In the genomic region with DNA sequence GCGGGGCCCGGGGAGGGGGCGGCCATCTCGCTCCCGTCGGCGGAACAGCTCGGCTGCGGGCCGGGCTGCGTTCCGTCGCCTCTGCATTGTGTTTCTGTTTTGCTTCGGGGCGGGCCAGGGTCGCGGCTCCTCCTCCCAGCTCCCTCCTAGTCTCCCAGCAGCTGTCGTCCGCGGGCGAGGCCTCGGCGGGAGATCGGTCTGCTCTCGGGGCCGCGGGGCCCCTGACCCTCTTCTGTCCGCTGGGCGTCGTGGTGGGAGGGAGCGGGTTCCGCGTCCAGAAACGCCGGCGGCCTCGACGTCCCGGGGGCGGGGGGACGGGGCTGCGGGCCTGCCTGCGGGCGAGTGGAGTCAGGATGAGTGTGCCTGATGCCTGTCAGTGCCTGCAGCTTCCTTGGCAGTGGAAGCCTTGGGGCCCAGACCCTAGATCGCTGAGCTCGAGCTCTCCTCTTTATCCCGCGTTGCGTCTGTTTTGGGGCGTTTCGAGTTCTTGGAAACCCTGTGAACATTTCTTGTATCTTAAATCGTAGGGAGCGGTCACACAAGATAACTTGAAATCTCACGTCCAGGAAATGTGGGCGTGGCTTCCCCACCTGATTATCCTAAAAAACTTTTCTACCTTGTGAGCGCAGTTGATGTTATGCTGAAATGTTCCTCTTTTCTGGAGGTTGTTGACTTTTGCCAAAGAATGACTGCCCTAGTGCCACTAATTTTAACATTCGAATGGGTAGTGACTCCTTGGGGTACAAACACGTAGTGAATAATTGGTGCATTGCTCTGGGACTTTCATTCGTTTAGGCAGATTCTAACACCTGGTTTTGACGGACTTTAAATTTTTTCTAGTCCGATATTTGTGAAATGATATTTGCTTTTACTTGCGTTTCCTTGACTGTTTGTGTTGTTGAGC, we compare ENCODE assay signal across 8 cellular contexts. TPM values are rescaled to one million over a fixed set of nuclear protein-coding genes. Genes with fewer than 3 reads are reported as not detected.
DNase-seq lines count a peak whose midpoint lies in the region; ATAC-seq and TF ChIP-seq lines count a peak whose summit lies in the region.

No MANE protein-coding gene starts in this region.

- peak overlapping the region; percentile 97 for H3K27ac ChIP-seq in neutrophil

- H3K4me3 ChIP-seq in neutrophil (ENCODE audit: low read depth in 1 of 2, low read length in 1 of 2): peak overlapping the region; percentile 79 to 90

- peak; percentile 20 for TF ChIP-seq CTCF in neutrophil (IDR thresholded peaks at IDR 0.05)

- H3K27me3 Mint-ChIP-seq in activated T-helper 2 cell treated with anti-CD3 and anti-CD28 coated beads, Interferon-gamma antibody, Interleukin-2, Interleukin-4, amounts not matched to agents 10 μg/mL and 5 μg/mL and 100 μg/mL, durations not matched to agents 14 hours and 24 hours and 36 hours (ENCODE audit: low read depth): no peaks in the 10 kb centered on the region

- peaks cover 29% of the 10 kb centered on the region for H3K36me3 Mint-ChIP-seq in activated T-helper 2 cell treated with anti-CD3 and anti-CD28 coated beads, Interferon-gamma antibody, Interleukin-2, Interleukin-4, amounts not matched to agents 10 μg/mL and 5 μg/mL and 100 μg/mL, durations not matched to agents 14 hours and 24 hours and 36 hours (ENCODE audit: low read depth)

- ATAC-seq in GM19023 (IDR thresholded peaks at IDR 0.05; ENCODE audit: unreplicated experiment) (peak; percentile 50), HG03342 (IDR thresholded peaks at IDR 0.05; ENCODE audit: unreplicated experiment) (peak; percentile 49)

- no peaks in the 10 kb centered on the region for H3K9me3 ChIP-seq in neutrophil

- no peaks in the 10 kb centered on the region for H3K9me3 Mint-ChIP-seq in activated T-helper 2 cell treated with anti-CD3 and anti-CD28 coated beads, Interferon-gamma antibody, Interleukin-2, Interleukin-4, amounts not matched to agents 10 μg/mL and 5 μg/mL and 100 μg/mL, durations not matched to agents 14 hours and 24 hours and 36 hours

- peaks cover 33 to 43% of the 10 kb centered on the region in 2 experiments for H3K4me1 ChIP-seq in neutrophil (ENCODE audit: control insufficient read depth in 1 of 2, insufficient read depth in 1 of 2, low read depth in 1 of 2, low read length in 1 of 2)

- H3K27me3 ChIP-seq in neutrophil: no peaks in the 10 kb centered on the region

- H3K4me1 Mint-ChIP-seq in activated T-helper 2 cell treated with anti-CD3 and anti-CD28 coated beads, Interferon-gamma antibody, Interleukin-2, Interleukin-4, amounts not matched to agents 10 μg/mL and 5 μg/mL and 100 μg/mL, durations not matched to agents 14 hours and 24 hours and 36 hours (ENCODE audit: low read depth): peaks cover 25% of the 10 kb centered on the region

- peak; percentile 87 for DNase-seq in COLO668 (lab: John Stamatoyannopoulos, UW; ENCODE audit: unreplicated experiment)
- DNase-seq in NCI-H526 (lab: John Stamatoyannopoulos, UW): peak; percentile 65 to 89
- no peak for DNase-seq in activated T-helper 2 cell treated with anti-CD3 and anti-CD28 coated beads, Interferon-gamma antibody, Interleukin-2, Interleukin-4, amounts not matched to agents 10 μg/mL and 5 μg/mL and 100 μg/mL, durations not matched to agents 14 hours and 24 hours and 36 hours (ENCODE audit: low spot score)
- peak; percentile 73 for DNase-seq in globus pallidus (ENCODE audit: low spot score)
- no peak for DNase-seq in cortex of kidney (lab: John Stamatoyannopoulos, UW)

- peaks cover 12% of the 10 kb centered on the region for H3K36me3 ChIP-seq in neutrophil

- H3K27ac Mint-ChIP-seq in activated T-helper 2 cell treated with anti-CD3 and anti-CD28 coated beads, Interferon-gamma antibody, Interleukin-2, Interleukin-4, amounts not matched to agents 10 μg/mL and 5 μg/mL and 100 μg/mL, durations not matched to agents 14 hours and 24 hours and 36 hours: peak overlapping the region; percentile 92

- intact Hi-C loops in activated T-helper 2 cell treated with anti-CD3 and anti-CD28 coated beads, Interferon-gamma antibody, Interleukin-2, Interleukin-4, amounts not matched to agents 10 μg/mL and 5 μg/mL and 100 μg/mL, durations not matched to agents 14 hours and 24 hours and 36 hours (cut with micrococcal nuclease): loop anchor here (1.0 to 2.0 kb wide), 6 partner anchors 10 to 260 kb away; a partner anchor contains a TSS

- peak overlapping the region; percentile 91 for H3K4me3 Mint-ChIP-seq in activated T-helper 2 cell treated with anti-CD3 and anti-CD28 coated beads, Interferon-gamma antibody, Interleukin-2, Interleukin-4, amounts not matched to agents 10 μg/mL and 5 μg/mL and 100 μg/mL, durations not matched to agents 14 hours and 24 hours and 36 hours (ENCODE audit: low read depth)

RNA-seq across cellular contexts. Expression of a gene that starts 0.7 kb away (rescaled TPM):
- total RNA-seq in activated T-helper 2 cell treated with anti-CD3 and anti-CD28 coated beads, Interferon-gamma antibody, Interleukin-2, Interleukin-4, amounts not matched to agents 10 μg/mL and 5 μg/mL and 100 μg/mL, durations not matched to agents 14 hours and 24 hours and 36 hours: 23.8 and 26.2 TPM in 2 replicates

Comparison
In these comparisons a context has a peak if more than half of its experiments do, and no peak if none do; other contexts are left out.
1. DNase-seq: peak in COLO668 (single experiment), NCI-H526 (2 of 2) and globus pallidus (single experiment); none in activated T-helper 2 cell treated with anti-CD3 and anti-CD28 coated beads, Interferon-gamma antibody, Interleukin-2, Interleukin-4, amounts not matched to agents 10 μg/mL and 5 μg/mL and 100 μg/mL, durations not matched to agents 14 hours and 24 hours and 36 hours (single experiment) and cortex of kidney (single experiment).